ENCODE assay signal across 11 cellular contexts in genomic region chr10:94632954-94633353, GRCh38. TPM values are rescaled to one million over a fixed set of nuclear protein-coding genes. Genes with fewer than 3 reads are reported as not detected.
"Had no signal": no experiment of that assay in that cellular context is flagged by ENCODE, and none has a peak within 500 bp of the region (broad histone marks: within the 10 kb centered on the region; RNA-seq: fewer than 3 reads in every experiment).

No MANE protein-coding gene starts in this region.

- H3K27ac ChIP-seq: GM23248 had no signal

- ATAC-seq: GM23338, HCT116 had no signal

- FAIRE-seq: H1, H54 had no signal

- H3K27ac Mint-ChIP-seq: GM23338, H9, HFFc6 had no signal

- DNase-seq: GM23248, GOT3, H7, H9, HCEC 1CT, HFFc6 had no signal

- H3K36me3 ChIP-seq: HAP-1 had no signal

- H3K9me3 ChIP-seq: HAP-1 had no signal

- H3K4me1 ChIP-seq: HAP-1 had no signal

- H3K4me3 ChIP-seq: GM23248, GM23338, HAP-1 had no signal

- H3K4me3 Mint-ChIP-seq: GM23338, H9, HFFc6 had no signal

- H3K4me2 ChIP-seq: GM23338 had no signal

- H3K9ac ChIP-seq: GM23248 had no signal

RNA-seq across cellular contexts. Expression of gene CYP2C18, which starts 50.6 kb away (rescaled TPM):
- total RNA-seq: GM23248, H1, H7, HFFc6 had no signal
- polyA plus RNA-seq: GM23248 had no signal
